2 cellular contexts compared by ENCODE assay signal in the genomic region with DNA sequence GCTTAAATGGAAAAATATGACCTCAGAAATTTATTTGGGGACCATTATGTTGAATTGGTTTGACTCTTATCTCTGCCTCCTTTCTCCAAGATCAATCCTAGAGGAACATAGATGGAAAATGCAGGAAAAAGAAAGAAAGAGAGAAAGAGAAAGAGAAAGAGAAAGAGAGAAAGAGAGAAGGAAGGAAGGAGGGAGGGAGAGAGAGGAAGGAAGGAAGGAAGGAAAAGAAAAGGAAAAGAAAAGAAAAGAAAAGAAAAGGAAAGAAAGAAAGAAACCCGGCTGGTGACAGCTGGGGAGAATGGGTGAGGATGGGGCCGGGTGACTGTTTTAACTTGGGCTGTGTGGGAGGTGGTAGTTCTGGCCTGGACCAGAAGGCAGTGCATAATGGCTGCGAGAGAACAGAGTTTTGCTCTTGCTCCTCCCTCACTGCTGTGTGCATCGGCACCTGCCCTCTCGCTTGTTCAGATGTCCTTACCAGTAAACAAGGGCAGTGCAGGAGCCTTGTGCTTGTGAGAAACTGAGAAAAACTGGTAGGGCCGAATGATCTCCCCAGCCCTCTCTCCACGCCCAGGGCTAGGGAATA.
A peak's percentile ranks its signal among the peaks of the same experiment; 100 is the strongest.
TF ChIP-seq lines count a peak whose summit lies in the region.

No MANE protein-coding gene starts in this region.

TF ChIP-seq in HEK293, 187 proteins besides CTCF, POLR2A, EP300 and RAD21:
- TF ChIP-seq ZNF366 (tag by site-specific recombination; conservative IDR thresholded peaks at IDR 0.05) = peak; percentile 93
- TF ChIP-seq, protein P1, sequence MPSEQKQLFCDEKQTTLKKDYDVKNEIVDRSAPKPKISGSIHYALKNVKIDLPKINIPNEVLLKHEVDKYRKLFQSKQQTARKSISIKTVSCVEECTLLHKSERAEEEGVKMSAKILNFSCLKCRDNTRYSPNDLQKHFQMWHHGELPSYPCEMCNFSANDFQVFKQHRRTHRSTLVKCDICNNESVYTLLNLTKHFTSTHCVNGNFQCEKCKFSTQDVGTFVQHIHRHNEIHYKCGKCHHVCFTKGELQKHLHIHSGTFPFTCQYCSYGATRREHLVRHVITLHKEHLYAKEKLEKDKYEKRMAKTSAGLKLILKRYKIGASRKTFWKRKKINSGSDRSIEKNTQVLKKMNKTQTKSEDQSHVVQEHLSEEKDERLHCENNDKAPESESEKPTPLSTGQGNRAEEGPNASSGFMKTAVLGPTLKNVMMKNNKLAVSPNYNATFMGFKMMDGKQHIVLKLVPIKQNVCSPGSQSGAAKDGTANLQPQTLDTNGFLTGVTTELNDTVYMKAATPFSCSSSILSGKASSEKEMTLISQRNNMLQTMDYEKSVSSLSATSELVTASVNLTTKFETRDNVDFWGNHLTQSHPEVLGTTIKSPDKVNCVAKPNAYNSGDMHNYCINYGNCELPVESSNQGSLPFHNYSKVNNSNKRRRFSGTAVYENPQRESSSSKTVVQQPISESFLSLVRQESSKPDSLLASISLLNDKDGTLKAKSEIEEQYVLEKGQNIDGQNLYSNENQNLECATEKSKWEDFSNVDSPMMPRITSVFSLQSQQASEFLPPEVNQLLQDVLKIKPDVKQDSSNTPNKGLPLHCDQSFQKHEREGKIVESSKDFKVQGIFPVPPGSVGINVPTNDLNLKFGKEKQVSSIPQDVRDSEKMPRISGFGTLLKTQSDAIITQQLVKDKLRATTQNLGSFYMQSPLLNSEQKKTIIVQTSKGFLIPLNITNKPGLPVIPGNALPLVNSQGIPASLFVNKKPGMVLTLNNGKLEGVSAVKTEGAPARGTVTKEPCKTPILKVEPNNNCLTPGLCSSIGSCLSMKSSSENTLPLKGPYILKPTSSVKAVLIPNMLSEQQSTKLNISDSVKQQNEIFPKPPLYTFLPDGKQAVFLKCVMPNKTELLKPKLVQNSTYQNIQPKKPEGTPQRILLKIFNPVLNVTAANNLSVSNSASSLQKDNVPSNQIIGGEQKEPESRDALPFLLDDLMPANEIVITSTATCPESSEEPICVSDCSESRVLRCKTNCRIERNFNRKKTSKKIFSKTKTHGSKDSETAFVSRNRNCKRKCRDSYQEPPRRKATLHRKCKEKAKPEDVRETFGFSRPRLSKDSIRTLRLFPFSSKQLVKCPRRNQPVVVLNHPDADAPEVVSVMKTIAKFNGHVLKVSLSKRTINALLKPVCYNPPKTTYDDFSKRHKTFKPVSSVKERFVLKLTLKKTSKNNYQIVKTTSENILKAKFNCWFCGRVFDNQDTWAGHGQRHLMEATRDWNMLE (tag by site-specific recombination; conservative IDR thresholded peaks at IDR 0.05; ENCODE audit: low read depth) = no peak
- TF ChIP-seq, protein P2, sequence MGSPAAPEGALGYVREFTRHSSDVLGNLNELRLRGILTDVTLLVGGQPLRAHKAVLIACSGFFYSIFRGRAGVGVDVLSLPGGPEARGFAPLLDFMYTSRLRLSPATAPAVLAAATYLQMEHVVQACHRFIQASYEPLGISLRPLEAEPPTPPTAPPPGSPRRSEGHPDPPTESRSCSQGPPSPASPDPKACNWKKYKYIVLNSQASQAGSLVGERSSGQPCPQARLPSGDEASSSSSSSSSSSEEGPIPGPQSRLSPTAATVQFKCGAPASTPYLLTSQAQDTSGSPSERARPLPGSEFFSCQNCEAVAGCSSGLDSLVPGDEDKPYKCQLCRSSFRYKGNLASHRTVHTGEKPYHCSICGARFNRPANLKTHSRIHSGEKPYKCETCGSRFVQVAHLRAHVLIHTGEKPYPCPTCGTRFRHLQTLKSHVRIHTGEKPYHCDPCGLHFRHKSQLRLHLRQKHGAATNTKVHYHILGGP (tag by site-specific recombination; IDR thresholded peaks at IDR 0.05) = no peak
- TF ChIP-seq, protein P3, sequence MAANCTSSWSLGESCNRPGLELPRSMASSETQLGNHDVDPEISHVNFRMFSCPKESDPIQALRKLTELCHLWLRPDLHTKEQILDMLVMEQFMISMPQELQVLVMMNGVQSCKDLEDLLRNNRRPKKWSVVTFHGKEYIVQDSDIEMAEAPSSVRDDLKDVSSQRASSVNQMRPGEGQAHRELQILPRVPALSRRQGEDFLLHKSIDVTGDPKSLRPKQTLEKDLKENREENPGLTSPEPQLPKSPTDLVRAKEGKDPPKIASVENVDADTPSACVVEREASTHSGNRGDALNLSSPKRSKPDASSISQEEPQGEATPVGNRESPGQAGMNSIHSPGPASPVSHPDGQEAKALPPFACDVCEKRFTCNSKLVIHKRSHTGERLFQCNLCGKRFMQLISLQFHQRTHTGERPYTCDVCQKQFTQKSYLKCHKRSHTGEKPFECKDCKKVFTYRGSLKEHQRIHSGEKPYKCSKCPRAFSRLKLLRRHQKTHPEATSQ (tag by site-specific recombination; IDR thresholded peaks at IDR 0.05) = no peak
- TF ChIP-seq PRDM1 (tag by site-specific recombination; IDR thresholded peaks at IDR 0.05) = peak; percentile 88

TF ChIP-seq in GM12878, 131 proteins besides CTCF, POLR2A, EP300 and RAD21:
- TF ChIP-seq, protein P4, sequence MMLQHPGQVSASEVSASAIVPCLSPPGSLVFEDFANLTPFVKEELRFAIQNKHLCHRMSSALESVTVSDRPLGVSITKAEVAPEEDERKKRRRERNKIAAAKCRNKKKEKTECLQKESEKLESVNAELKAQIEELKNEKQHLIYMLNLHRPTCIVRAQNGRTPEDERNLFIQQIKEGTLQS (IDR thresholded peaks at IDR 0.05; ENCODE audit: borderline replicate concordance, extremely low read depth, low read depth, low read length) = no peak
- TF ChIP-seq ZNF217 (IDR thresholded peaks at IDR 0.05) (no peak), ZNF274 (IDR thresholded peaks at IDR 0.05; ENCODE audit: insufficient read depth, insufficient read length) (no peak), MTA2 (IDR thresholded peaks at IDR 0.05; ENCODE audit: low read depth) (no peak), SMARCA5 (IDR thresholded peaks at IDR 0.05) (no peak), ETV6 (conservative IDR thresholded peaks at IDR 0.05 in 1 of 2, IDR thresholded peaks at IDR 0.05 in 1 of 2; ENCODE audit: borderline replicate concordance in 1 of 2, low read depth in 1 of 2) (peak in 1 of 2 experiments; percentile 45; a peak in 1 of 4 replicates)
